In genomic region chr16:64542152-64542551, GRCh38 we compare ENCODE assay signal across 37 cellular contexts.
"Had no signal": no experiment of that assay in that cellular context is flagged by ENCODE, and none has a peak within 500 bp of the region (broad histone marks: within the 10 kb centered on the region; RNA-seq: fewer than 3 reads in every experiment).

No MANE protein-coding gene starts in this region.

- H3K4me3 Mint-ChIP-seq: activated B cell treated with CpG ODN at 0.5 μM for 24 hours; activated CD4-positive, alpha-beta memory T cell treated with anti-CD3 and anti-CD28 coated beads for 36 hours; activated CD4-positive, alpha-beta T cell treated with anti-CD3 and anti-CD28 coated beads, Interleukin-2, amount 10 ng/mL, durations not matched to agents 24 days and 14 days; activated CD8-positive, alpha-beta T cell treated with anti-CD3 and anti-CD28 coated beads for 36 hours; activated naive CD4-positive, alpha-beta T cell treated with anti-CD3 and anti-CD28 coated beads for 36 hours; activated naive CD8-positive, alpha-beta T cell treated with anti-CD3 and anti-CD28 coated beads for 36 hours; activated T-cell treated with anti-CD3 and anti-CD28 coated beads, Interleukin-2, amount 50 U/mL, for 4 hours; activated T-cell treated with anti-CD3 and anti-CD28 coated beads, Interleukin-2, amount 50 U/mL, for 72 hours; activated T-helper 1 cell treated with anti-CD3 and anti-CD28 coated beads, Interleukin-12 subunit alpha, Interleukin-12 subunit beta, Interleukin-2, Interleukin-4 antibody, amounts not matched to agents 30 ng/mL and 10 ng/mL and 1 ng/mL, durations not matched to agents 14 hours and 24 hours and 36 hours; activated T-helper 17 cell treated with anti-CD3 and anti-CD28 coated beads, Interleukin-2, amount 50 U/mL, for 72 hours; T-helper 1 cell treated with Interleukin-12 subunit alpha and Interleukin-12 subunit beta and Interleukin-4 antibody, amounts not matched to agents 30 μg/mL and 1 μg/mL, for 36 hours; T-helper 2 cell treated with Interferon-gamma antibody and Interleukin-4, amounts not matched to agents 5 μg/mL and 100 μg/mL, for 36 hours had no signal

- H3K4me1 ChIP-seq: adrenal gland, body of pancreas, breast epithelium had no signal

- H3K4me3 ChIP-seq: adrenal gland, body of pancreas, breast epithelium had no signal

- H3K27me3 ChIP-seq: adrenal gland, body of pancreas, brain microvascular endothelial cell, breast epithelium had no signal

- H3K27me3 Mint-ChIP-seq: activated B cell treated with CpG ODN at 0.5 μM for 24 hours; activated CD4-positive, alpha-beta memory T cell treated with anti-CD3 and anti-CD28 coated beads for 36 hours; activated CD4-positive, alpha-beta T cell treated with anti-CD3 and anti-CD28 coated beads, Interleukin-2, amount 10 ng/mL, durations not matched to agents 24 days and 14 days; activated CD8-positive, alpha-beta T cell treated with anti-CD3 and anti-CD28 coated beads for 36 hours; activated naive CD8-positive, alpha-beta T cell treated with anti-CD3 and anti-CD28 coated beads for 36 hours; activated T-helper 17 cell treated with anti-CD3 and anti-CD28 coated beads, Interleukin-2, amount 50 U/mL, for 72 hours had no signal

- H3K9me3 ChIP-seq: adrenal gland, body of pancreas, breast epithelium had no signal

- H3K27ac ChIP-seq: adrenal gland, body of pancreas, brain microvascular endothelial cell, breast epithelium, VCaP had no signal

- FAIRE-seq: astrocyte, TTC549 had no signal

- H3K27ac Mint-ChIP-seq: activated B cell treated with CpG ODN at 0.5 μM for 24 hours; activated CD4-positive, alpha-beta memory T cell treated with anti-CD3 and anti-CD28 coated beads for 36 hours; activated CD4-positive, alpha-beta T cell treated with anti-CD3 and anti-CD28 coated beads, Interleukin-2, amount 10 ng/mL, durations not matched to agents 24 days and 14 days; activated CD8-positive, alpha-beta T cell treated with anti-CD3 and anti-CD28 coated beads for 36 hours; activated naive CD4-positive, alpha-beta T cell treated with anti-CD3 and anti-CD28 coated beads for 36 hours; activated naive CD4-positive, alpha-beta T cell treated with anti-CD3 and anti-CD28 coated beads, Interleukin-2, amount 50 U/mL, for 72 hours; activated naive CD8-positive, alpha-beta T cell treated with anti-CD3 and anti-CD28 coated beads for 36 hours; activated T-cell treated with anti-CD3 and anti-CD28 coated beads, Interleukin-2, amount 50 U/mL, for 72 hours; activated T-helper 1 cell treated with anti-CD3 and anti-CD28 coated beads, Interleukin-12 subunit alpha, Interleukin-12 subunit beta, Interleukin-2, Interleukin-4 antibody, amounts not matched to agents 30 ng/mL and 10 ng/mL and 1 ng/mL, durations not matched to agents 14 hours and 24 hours and 36 hours; activated T-helper 17 cell treated with anti-CD3 and anti-CD28 coated beads, Interleukin-2, amount 50 U/mL, for 72 hours; T-helper 1 cell treated with Interleukin-12 subunit alpha and Interleukin-12 subunit beta and Interleukin-4 antibody, amounts not matched to agents 30 μg/mL and 1 μg/mL, for 36 hours; T-helper 2 cell treated with Interferon-gamma antibody and Interleukin-4, amounts not matched to agents 5 μg/mL and 100 μg/mL, for 36 hours had no signal

- DNase-seq: activated B cell treated with CpG ODN at 0.5 μM for 24 hours; activated CD4-positive, alpha-beta memory T cell treated with anti-CD3 and anti-CD28 coated beads for 36 hours; activated CD4-positive, alpha-beta T cell treated with anti-CD3 and anti-CD28 coated beads for 4 hours; activated CD4-positive, alpha-beta T cell treated with anti-CD3 and anti-CD28 coated beads, Interleukin-2, amount 10 ng/mL, durations not matched to agents 24 days and 14 days; activated CD4-positive, alpha-beta T cell treated with anti-CD3 and anti-CD28 coated beads, Interleukin-2, amount 50 U/mL, for 1 hour; activated CD4-positive, alpha-beta T cell treated with anti-CD3 and anti-CD28 coated beads, Interleukin-2, amount 50 U/mL, for 4 hours; activated CD4-positive, CD25-positive, alpha-beta regulatory T cell treated with anti-CD3 and anti-CD28 coated beads, Interleukin-2, amount 50 U/mL, for 72 hours; activated CD8-positive, alpha-beta memory T cell treated with anti-CD3 and anti-CD28 coated beads, Interleukin-2, amount 50 U/mL, for 4 hours; activated CD8-positive, alpha-beta T cell treated with anti-CD3 and anti-CD28 coated beads for 36 hours; activated effector memory CD4-positive, alpha-beta T cell treated with anti-CD3 and anti-CD28 coated beads, Interleukin-2, amount 50 U/mL, for 16 hours; activated gamma-delta T cell treated with Interleukin-2 at 50 U/mL for 16 hours; activated naive CD4-positive, alpha-beta T cell; activated naive CD4-positive, alpha-beta T cell treated with anti-CD3 and anti-CD28 coated beads for 36 hours; activated naive CD4-positive, alpha-beta T cell treated with anti-CD3 and anti-CD28 coated beads, Interleukin-2, amount 50 U/mL, for 16 hours; activated naive CD8-positive, alpha-beta T cell treated with anti-CD3 and anti-CD28 coated beads for 36 hours; activated T-cell treated with anti-CD3 and anti-CD28 coated beads for 4 hours; activated T-cell treated with anti-CD3 and anti-CD28 coated beads, Interleukin-2, amount 50 U/mL, for 1 hour; activated T-cell treated with anti-CD3 and anti-CD28 coated beads, Interleukin-2, amount 50 U/mL, for 4 hours; activated T-cell treated with anti-CD3 and anti-CD28 coated beads, Interleukin-2, amount 50 U/mL, for 72 hours; adrenal gland; amniotic stem cell; aorta; body of pancreas; brain microvascular endothelial cell; central memory CD4-positive, alpha-beta T cell; T-helper 1 cell; T-helper 2 cell; T-helper 9 cell had no signal

- H3K4me1 Mint-ChIP-seq: activated B cell treated with CpG ODN at 0.5 μM for 24 hours; activated CD4-positive, alpha-beta T cell treated with anti-CD3 and anti-CD28 coated beads, Interleukin-2, amount 10 ng/mL, durations not matched to agents 24 days and 14 days; activated naive CD8-positive, alpha-beta T cell treated with anti-CD3 and anti-CD28 coated beads for 36 hours; activated T-helper 17 cell treated with anti-CD3 and anti-CD28 coated beads, Interleukin-2, amount 50 U/mL, for 72 hours had no signal

- H3K36me3 ChIP-seq: adrenal gland, brain microvascular endothelial cell, breast epithelium had no signal

- H3K36me3 Mint-ChIP-seq: activated CD4-positive, alpha-beta memory T cell treated with anti-CD3 and anti-CD28 coated beads for 36 hours; activated naive CD8-positive, alpha-beta T cell treated with anti-CD3 and anti-CD28 coated beads for 36 hours had no signal

- ATAC-seq: activated CD8-positive, alpha-beta T cell treated with anti-CD3 and anti-CD28 coated beads for 36 hours; activated naive CD4-positive, alpha-beta T cell treated with anti-CD3 and anti-CD28 coated beads, Interleukin-2, amount 50 U/mL, for 72 hours; activated T-cell treated with anti-CD3 and anti-CD28 coated beads, Interleukin-2, amount 50 U/mL, for 4 hours; activated T-cell treated with anti-CD3 and anti-CD28 coated beads, Interleukin-2, amount 50 U/mL, for 72 hours; activated T-helper 17 cell treated with anti-CD3 and anti-CD28 coated beads, Interleukin-2, amount 50 U/mL, for 72 hours; body of pancreas had no signal
